Comparison of ENCODE assay signal across 22 cellular contexts in the genomic region with DNA sequence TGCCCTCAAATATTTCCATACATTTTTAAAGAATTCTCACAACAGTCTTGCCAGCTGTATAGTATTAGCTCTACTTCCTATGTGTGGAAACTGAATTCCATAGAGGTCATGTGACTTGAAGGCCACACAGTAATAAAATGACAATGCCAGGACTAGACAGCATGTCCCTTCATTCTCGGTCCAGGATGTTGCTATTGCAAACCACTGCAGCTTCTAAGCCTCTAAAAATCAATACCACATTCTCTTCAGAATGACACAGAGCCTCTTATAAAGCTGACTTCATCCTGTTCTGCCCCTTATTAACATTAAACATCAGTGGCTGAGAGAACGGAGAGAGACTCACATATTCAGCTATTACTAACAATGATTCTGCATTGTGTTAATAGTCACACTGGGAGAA.
A peak's percentile ranks its signal among the peaks of the same experiment; 100 is the strongest.
DNase-seq lines count a peak whose midpoint lies in the region; ATAC-seq, FAIRE-seq and TF ChIP-seq lines count a peak whose summit lies in the region.
"Had no signal": no experiment of that assay in that cellular context is flagged by ENCODE, and none has a peak within 500 bp of the region (broad histone marks: within the 10 kb centered on the region; RNA-seq: fewer than 3 reads in every experiment).

No MANE protein-coding gene starts in this region.

- 0 out of 2 replicates have a peak, but pooled peaks have one; percentile 27 for ATAC-seq in Panc1
- ATAC-seq in natural killer cell treated with Interleukin-12 subunit alpha and Interleukin-12 subunit beta and Interleukin-15 and Interleukin-18, amount 100 ng/mL, for 72 hours, result no peak
- no peak for ATAC-seq in left cardiac atrium
- ATAC-seq: heart left ventricle had no signal

- H3K4me3 Mint-ChIP-seq in natural killer cell treated with Interleukin-12 subunit alpha and Interleukin-12 subunit beta and Interleukin-15 and Interleukin-18, amount 100 ng/mL, for 72 hours, result no peak overlapping the region
- H3K4me3 Mint-ChIP-seq: activated naive CD4-positive, alpha-beta T cell treated with anti-CD3 and anti-CD28 coated beads, Interleukin-2, amount 50 U/mL, for 24 hours; nephron had no signal

- H3K27ac ChIP-seq in Panc1 (ENCODE audit: low read length), result no peak overlapping the region
- H3K27ac ChIP-seq: breast epithelium, heart left ventricle, PC-9 had no signal

- POLR2A ChIA-PET in Panc1 (lab: Charles Lee), result no interaction called here

- H3K4me1 ChIP-seq in Panc1 (ENCODE audit: control insufficient read depth, insufficient read depth, low read length), result no peaks in the 10 kb centered on the region
- H3K4me1 ChIP-seq: breast epithelium, HAP-1, tibial nerve had no signal

- peak; percentile 12 for DNase-seq in NCI-H345 (lab: John Stamatoyannopoulos, UW)
- no peak for DNase-seq in NCI-H345 treated with DMSO at 0.1 percent for 48 hours (lab: John Stamatoyannopoulos, UW; ENCODE audit: unreplicated experiment)
- DNase-seq in Panc1 (ENCODE audit: low read depth, low spot score), result peak; percentile 8
- DNase-seq in fibroblast of gingiva (ENCODE audit: low read depth), result peak; percentile 38
- peak; percentile 14 for DNase-seq in urothelium cell line (ENCODE audit: low spot score)
- no peak for DNase-seq in natural killer cell treated with Interleukin-12 subunit alpha and Interleukin-12 subunit beta and Interleukin-15 and Interleukin-18, amount 100 ng/mL, for 72 hours (ENCODE audit: low spot score)
- DNase-seq in SKM-1 (lab: John Stamatoyannopoulos, UW; ENCODE audit: unreplicated experiment), result no peak
- DNase-seq in left cardiac atrium, result no peak
- DNase-seq: activated CD4-positive, alpha-beta T cell treated with anti-CD3 and anti-CD28 coated beads, Interleukin-2, amount 50 U/mL, for 48 hours; activated T-cell treated with anti-CD3 and anti-CD28 coated beads, Interleukin-2, amount 50 U/mL, for 1 hour; C1 segment of cervical spinal cord; DMS79 treated with DMSO at 0.1 percent for 48 hours; heart left ventricle; mesendoderm; NCI-H1694; stimulated activated naive CD4-positive, alpha-beta T cell had no signal

- H3K36me3 Mint-ChIP-seq in natural killer cell treated with Interleukin-12 subunit alpha and Interleukin-12 subunit beta and Interleukin-15 and Interleukin-18, amount 100 ng/mL, for 72 hours, result no peaks in the 10 kb centered on the region

- H3K4me3 ChIP-seq in Panc1 (ENCODE audit: low read depth in 2 of 2, low read length in 2 of 2), result no peak overlapping the region
- H3K4me3 ChIP-seq: breast epithelium, HAP-1, heart left ventricle, PC-9, tibial nerve had no signal

- H3K4me1 Mint-ChIP-seq in natural killer cell treated with Interleukin-12 subunit alpha and Interleukin-12 subunit beta and Interleukin-15 and Interleukin-18, amount 100 ng/mL, for 72 hours (ENCODE audit: low read depth in 2 of 2), result no peaks in the 10 kb centered on the region
- H3K4me1 Mint-ChIP-seq: activated naive CD4-positive, alpha-beta T cell treated with anti-CD3 and anti-CD28 coated beads, Interleukin-2, amount 50 U/mL, for 24 hours; nephron had no signal

- in situ Hi-C loops in Panc1 (cut with HindIII; ENCODE audit: low pct_unique_long_range_greater_than_20kb, low sequenced_read_pairs), result no loop called here

- H3K27ac Mint-ChIP-seq in natural killer cell treated with Interleukin-12 subunit alpha and Interleukin-12 subunit beta and Interleukin-15 and Interleukin-18, amount 100 ng/mL, for 72 hours, result no peak overlapping the region
- H3K27ac Mint-ChIP-seq: activated naive CD4-positive, alpha-beta T cell treated with anti-CD3 and anti-CD28 coated beads, Interleukin-2, amount 50 U/mL, for 24 hours; nephron had no signal

- no peaks in the 10 kb centered on the region for H3K36me3 ChIP-seq in Panc1 (ENCODE audit: control insufficient read depth, insufficient read depth, low read length)
- H3K36me3 ChIP-seq: breast epithelium, HAP-1, heart left ventricle, tibial nerve had no signal

- H3K27me3 ChIP-seq in Panc1 (ENCODE audit: control insufficient read depth, insufficient read depth, low read length), result no peaks in the 10 kb centered on the region
- H3K27me3 ChIP-seq: breast epithelium, heart left ventricle, tibial nerve had no signal

- intact Hi-C loops in Panc1 (cut with micrococcal nuclease; ENCODE audit: unreplicated experiment) (no loop called here), left cardiac atrium (cut with DNase I) (no loop called here)

- CTCF ChIA-PET in Panc1 (lab: Charles Lee), result interaction anchor here (0.6 kb wide), 1 partner anchor 188 kb away, joined by 10 read pairs; no protein-coding TSS in a partner anchor

- H3K27me3 Mint-ChIP-seq in natural killer cell treated with Interleukin-12 subunit alpha and Interleukin-12 subunit beta and Interleukin-15 and Interleukin-18, amount 100 ng/mL, for 72 hours, result no peaks in the 10 kb centered on the region

- H3K9me3 Mint-ChIP-seq in natural killer cell treated with Interleukin-12 subunit alpha and Interleukin-12 subunit beta and Interleukin-15 and Interleukin-18, amount 100 ng/mL, for 72 hours, result peaks cover 16% of the 10 kb centered on the region
- H3K9me3 Mint-ChIP-seq: nephron had no signal

- BruUV-seq in Panc1 (replicated peaks; lab: Mats Ljungman, UMichigan), result no TSS peak

- no peak for TF ChIP-seq CTCF in Panc1 (IDR thresholded peaks at IDR 0.05)

- H3K9me3 ChIP-seq in Panc1 (ENCODE audit: control insufficient read depth, insufficient read depth, low read depth, low read length), result no peaks in the 10 kb centered on the region
- H3K9me3 ChIP-seq: breast epithelium, HAP-1, tibial nerve had no signal

- FAIRE-seq in urothelium cell line (lab: Jason Lieb, UNC), result no peak

Comparison
In these comparisons a context has a peak if more than half of its experiments do, and no peak if none do; other contexts are left out.
1. DNase-seq: peak in NCI-H345 (single experiment), Panc1 (single experiment), fibroblast of gingiva (single experiment) and urothelium cell line (single experiment); none in NCI-H345 treated with DMSO at 0.1 percent for 48 hours (single experiment), natural killer cell treated with Interleukin-12 subunit alpha and Interleukin-12 subunit beta and Interleukin-15 and Interleukin-18, amount 100 ng/mL, for 72 hours (single experiment), SKM-1 (single experiment) and left cardiac atrium (single experiment).